ENCODE assay signal across 1 cellular context in genomic region chr11:58216476-58216875, GRCh38.
TF ChIP-seq lines count a peak whose summit lies in the region.

No MANE protein-coding gene starts in this region.

TF ChIP-seq in HepG2, 621 proteins besides CTCF, POLR2A, EP300 and RAD21:
- no peak for TF ChIP-seq KDM5B (CRISPR knock-in tag; IDR thresholded peaks at IDR 0.05; ENCODE audit: borderline replicate concordance)
- no peak for TF ChIP-seq ZBTB20 (CRISPR knock-in tag; IDR thresholded peaks at IDR 0.05; ENCODE audit: borderline replicate concordance, low read depth)
- peak; percentile 2; the same call in 1 of the 2 replicates for TF ChIP-seq MAFF (IDR thresholded peaks at IDR 0.05; ENCODE audit: low read depth, low read length)
- no peak for TF ChIP-seq NCOA5 (CRISPR knock-in tag; IDR thresholded peaks at IDR 0.05)
- no peak for TF ChIP-seq ARNT (IDR thresholded peaks at IDR 0.05)
- peak in 1 of 2 experiments; percentile 60; a peak in 2 of 4 replicates for TF ChIP-seq MAFK (conservative IDR thresholded peaks at IDR 0.05 in 1 of 2, IDR thresholded peaks at IDR 0.05 in 1 of 2; ENCODE audit: low read length in 2 of 2)
